Comparison of ENCODE assay signal across 20 cellular contexts in the genomic region with DNA sequence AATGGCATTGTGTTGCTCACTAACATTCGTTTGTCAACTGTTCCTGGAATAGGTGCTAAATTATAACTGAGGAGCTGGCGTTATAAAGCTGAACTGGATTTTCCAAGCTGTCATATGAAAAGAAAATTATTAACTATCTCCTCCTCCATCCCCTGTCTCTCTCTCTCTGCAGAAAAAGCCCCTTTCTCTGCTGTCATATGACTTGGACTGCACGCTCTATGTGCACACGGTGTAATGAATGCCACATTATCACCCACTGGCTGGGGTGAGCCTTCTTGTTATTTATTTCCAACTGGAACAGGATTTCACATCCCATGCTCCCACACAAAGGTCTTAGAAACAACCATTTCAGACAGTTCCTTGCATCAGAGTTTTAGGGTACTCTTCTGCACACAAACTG.
A peak's percentile ranks its signal among the peaks of the same experiment; 100 is the strongest.
DNase-seq lines count a peak whose midpoint lies in the region; ATAC-seq and TF ChIP-seq lines count a peak whose summit lies in the region.
"Had no signal": no experiment of that assay in that cellular context is flagged by ENCODE, and none has a peak within 500 bp of the region (broad histone marks: within the 10 kb centered on the region; RNA-seq: fewer than 3 reads in every experiment).

No MANE protein-coding gene starts in this region.

- TF ChIP-seq POLR2A in IMR-90 (IDR thresholded peaks at IDR 0.05; ENCODE audit: low read depth, low read length), result no peak

- H2BK20ac ChIP-seq in IMR-90 (ENCODE audit: low read depth, low read length), result peak overlapping the region; percentile 36; the same call in 1 of the 2 replicates

- H2BK5ac ChIP-seq in IMR-90 (ENCODE audit: low read depth, low read length, poor library complexity, severe bottlenecking) (no peak overlapping the region), neuronal stem cell (ENCODE audit: low read length) (no peak overlapping the region)

- H4K91ac ChIP-seq in IMR-90 (ENCODE audit: insufficient read depth, low read depth, low read length) (no peak overlapping the region), neuronal stem cell (ENCODE audit: low read depth, low read length, poor library complexity) (no peak overlapping the region)

- WGBS in IMR-90 (ENCODE audit: extremely low coverage in 2 of 2, insufficient read length in 1 of 2), 2 experiments, result 100% methylated on average over 1 of the region's 4 CpGs; no CpG with 5 or more reads in 1 of the 2 experiments
- WGBS in neuronal stem cell (ENCODE audit: extremely low coverage in 2 of 2, insufficient read length in 2 of 2, insufficient replicate concordance in 1 of 2), 2 donors, result no CpG with 5 or more reads among the region's 4 CpGs

- H2AK9ac ChIP-seq in IMR-90 (replicated peaks; ENCODE audit: low read depth, low read length, poor library complexity), result no peak overlapping the region

- no peaks in the 10 kb centered on the region for H3K27me3 Mint-ChIP-seq in chondrocyte (ENCODE audit: low read depth)
- no peaks in the 10 kb centered on the region for H3K27me3 Mint-ChIP-seq in activated T-cell treated with anti-CD3 and anti-CD28 coated beads, Interleukin-2, amount 50 U/mL, for 72 hours (ENCODE audit: low read depth)

- no peak overlapping the region for H4K5ac ChIP-seq in IMR-90 (ENCODE audit: low read depth, low read length)

- no peak overlapping the region for H2AK5ac ChIP-seq in IMR-90 (ENCODE audit: low read depth, low read length)
- no peak overlapping the region for H2AK5ac ChIP-seq in neuronal stem cell (ENCODE audit: low read depth, low read length)

- no peak overlapping the region for H3K4ac ChIP-seq in IMR-90 (ENCODE audit: low read depth, low read length)
- H3K4ac ChIP-seq in neuronal stem cell (ENCODE audit: low read length), result no peak overlapping the region

- H3K9me3 ChIP-seq in IMR-90 (ENCODE audit: control insufficient read depth, insufficient read depth, low read length) (no peaks in the 10 kb centered on the region), neuronal stem cell (replicated peaks in 1 of 2; ENCODE audit: control insufficient read depth in 2 of 2, insufficient read depth in 1 of 2, low read depth in 1 of 2, low read length in 2 of 2) (no peaks in the 10 kb centered on the region)
- H3K9me3 ChIP-seq: BE2C had no signal

- CTCF ChIA-PET in IMR-90 (lab: Yijun Ruan, JAX), result interaction anchor here (1.4 kb wide), 1 partner anchor 52 kb away, joined by 3 read pairs; no protein-coding TSS in a partner anchor

- H4K20me1 ChIP-seq in IMR-90 (ENCODE audit: insufficient read depth, low read length), result peaks cover 78% of the 10 kb centered on the region

- in situ Hi-C loops in IMR-90 (cut with MboI; ENCODE audit: low sequenced_read_pairs) (no loop called here), KBM-7 (cut with MboI; ENCODE audit: low pct_unique_long_range_greater_than_20kb, low sequenced_read_pairs) (no loop called here)

- H2BK12ac ChIP-seq in neuronal stem cell (ENCODE audit: low read length), result no peak overlapping the region

- H3K36me3 ChIP-seq in IMR-90 (ENCODE audit: control insufficient read depth, insufficient read depth, low read length) (no peaks in the 10 kb centered on the region), neuronal stem cell (replicated peaks in 1 of 2; ENCODE audit: control insufficient read depth in 2 of 2, insufficient read depth in 2 of 2, low read length in 2 of 2) (no peaks in the 10 kb centered on the region)
- H3K36me3 ChIP-seq: BE2C had no signal

- ATAC-seq in IMR-90 (ENCODE audit: low read depth), result no peak
- ATAC-seq in activated T-cell treated with anti-CD3 and anti-CD28 coated beads, Interleukin-2, amount 50 U/mL, for 72 hours (replicated peaks in 1 of 2), result no peak
- ATAC-seq: K562 had no signal

- TF ChIP-seq CTCF in IMR-90 (conservative IDR thresholded peaks at IDR 0.05; ENCODE audit: low read depth, low read length) (no peak), chondrocyte (IDR thresholded peaks at IDR 0.05) (no peak)

- H3K56ac ChIP-seq in IMR-90 (ENCODE audit: extremely low read depth, insufficient read depth, low read length), result no peak overlapping the region

- no peak overlapping the region for H2AFZ ChIP-seq in IMR-90 (replicated peaks; ENCODE audit: low read length, poor library complexity)
- no peak overlapping the region for H2AFZ ChIP-seq in neuronal stem cell (ENCODE audit: low read length)

- no peaks in the 10 kb centered on the region for H3K9me3 Mint-ChIP-seq in chondrocyte (ENCODE audit: low read depth)
- no peaks in the 10 kb centered on the region for H3K9me3 Mint-ChIP-seq in activated T-cell treated with anti-CD3 and anti-CD28 coated beads, Interleukin-2, amount 50 U/mL, for 72 hours

- POLR2A ChIA-PET in IMR-90 (lab: Charles Lee; ENCODE audit: unreplicated experiment), result no interaction called here

- dilution Hi-C loops in IMR-90 (cut with HindIII; ENCODE audit: low sequenced_read_pairs, unreplicated experiment), result no loop called here

- no peaks in the 10 kb centered on the region for H3K36me3 Mint-ChIP-seq in chondrocyte (ENCODE audit: low read depth)
- no peaks in the 10 kb centered on the region for H3K36me3 Mint-ChIP-seq in activated T-cell treated with anti-CD3 and anti-CD28 coated beads, Interleukin-2, amount 50 U/mL, for 72 hours (ENCODE audit: insufficient read depth in 2 of 2)
- H3K36me3 Mint-ChIP-seq: CD4-positive, CD25-positive, alpha-beta regulatory T cell; CD8-positive, alpha-beta memory T cell had no signal

- no TSS peak for BruUV-seq in IMR-90 (replicated peaks; lab: Mats Ljungman, UMichigan)

- intact Hi-C loops in IMR-90 (cut with micrococcal nuclease), result no loop called here

- no peak overlapping the region for H2BK15ac ChIP-seq in IMR-90 (ENCODE audit: low read depth, low read length)
- H2BK15ac ChIP-seq in neuronal stem cell (ENCODE audit: low read length), result no peak overlapping the region

- H3K23ac ChIP-seq in IMR-90 (ENCODE audit: low read depth, low read length) (peak overlapping the region; percentile 13; the same call in 1 of the 2 replicates), neuronal stem cell (ENCODE audit: low read depth, low read length, poor library complexity) (no peak overlapping the region)

- no peak for TF ChIP-seq RAD21 in IMR-90 (IDR thresholded peaks at IDR 0.05; ENCODE audit: low read length)

- peaks cover 96% of the 10 kb centered on the region for H3K4me1 Mint-ChIP-seq in chondrocyte (ENCODE audit: low read depth)
- no peaks in the 10 kb centered on the region for H3K4me1 Mint-ChIP-seq in activated T-cell treated with anti-CD3 and anti-CD28 coated beads, Interleukin-2, amount 50 U/mL, for 72 hours (ENCODE audit: low read depth)
- H3K4me1 Mint-ChIP-seq: CD8-positive, alpha-beta memory T cell had no signal

- no peak overlapping the region for H3K4me2 ChIP-seq in IMR-90 (ENCODE audit: low read depth, low read length)
- H3K4me2 ChIP-seq in neuronal stem cell (ENCODE audit: insufficient read depth, low read length, poor library complexity, severe bottlenecking), result no peak overlapping the region

- H4K8ac ChIP-seq in IMR-90 (ENCODE audit: low read depth in 2 of 2, low read length in 2 of 2) (no peak overlapping the region), neuronal stem cell (ENCODE audit: low read depth, low read length) (no peak overlapping the region)

- no peak overlapping the region for H2BK120ac ChIP-seq in IMR-90 (ENCODE audit: low read depth, low read length)
- no peak overlapping the region for H2BK120ac ChIP-seq in neuronal stem cell (ENCODE audit: low read depth, low read length)

- peak overlapping the region; percentile 49 for H3K27ac Mint-ChIP-seq in chondrocyte (ENCODE audit: unreplicated experiment)
- no peak overlapping the region for H3K27ac Mint-ChIP-seq in activated T-cell treated with anti-CD3 and anti-CD28 coated beads, Interleukin-2, amount 50 U/mL, for 72 hours
- H3K27ac Mint-ChIP-seq: CD4-positive, CD25-positive, alpha-beta regulatory T cell; H9 had no signal

- DNase-seq in IMR-90 (no peak), chondrocyte (ENCODE audit: low spot score) (no peak), medulla oblongata (ENCODE audit: extremely low spot score) (peak; percentile 34), pons (ENCODE audit: low spot score) (peak; percentile 36), neuronal stem cell (ENCODE audit: low spot score) (no peak), islet precursor cell (no peak), KBM-7 (no peak)
- DNase-seq in activated T-cell treated with anti-CD3 and anti-CD28 coated beads, Interleukin-2, amount 50 U/mL, for 72 hours, result no peak
- DNase-seq: BE2C; C1 segment of cervical spinal cord; CD4-positive, CD25-positive, alpha-beta regulatory T cell; CD8-positive, alpha-beta memory T cell; COR-L47; DMS 273 treated with DMSO at 0.1 percent for 48 hours; DMS79; GDM1; GOT3; H9 had no signal

- peaks cover 29% of the 10 kb centered on the region for H3K9me1 ChIP-seq in IMR-90 (ENCODE audit: insufficient read depth, low read length)

- H3K4me1 ChIP-seq in IMR-90 (ENCODE audit: control insufficient read depth, insufficient read depth, low read length) (peaks cover 27% of the 10 kb centered on the region), neuronal stem cell (ENCODE audit: control insufficient read depth in 2 of 2, insufficient read depth in 1 of 2, low read depth in 1 of 2, low read length in 2 of 2) (peaks cover 2 to 11% of the 10 kb centered on the region in 2 donors)
- H3K4me1 ChIP-seq: BE2C had no signal

- H3K4me3 ChIP-seq in IMR-90 (ENCODE audit: insufficient read depth, low read depth, low read length), result no peak overlapping the region
- H3K4me3 ChIP-seq in neuronal stem cell (ENCODE audit: low read length in 2 of 2), result no peak overlapping the region
- H3K4me3 ChIP-seq: K562 had no signal

- H3K14ac ChIP-seq in IMR-90 (replicated peaks; ENCODE audit: low read depth, low read length) (no peak overlapping the region; the same call in 1 of the 2 replicates), neuronal stem cell (ENCODE audit: low read length) (no peak overlapping the region)

- no peaks in the 10 kb centered on the region for H3K27me3 ChIP-seq in IMR-90 (ENCODE audit: control insufficient read depth, insufficient read depth, low read length)
- H3K27me3 ChIP-seq in neuronal stem cell (ENCODE audit: control insufficient read depth in 3 of 3, insufficient read depth in 3 of 3, low read depth in 1 of 3, low read length in 3 of 3), result no peaks in the 10 kb centered on the region
- H3K27me3 ChIP-seq: BE2C had no signal

- no peak overlapping the region for H3K4me3 Mint-ChIP-seq in chondrocyte (ENCODE audit: unreplicated experiment)
- H3K4me3 Mint-ChIP-seq in activated T-cell treated with anti-CD3 and anti-CD28 coated beads, Interleukin-2, amount 50 U/mL, for 72 hours, result no peak overlapping the region
- H3K4me3 Mint-ChIP-seq: CD4-positive, CD25-positive, alpha-beta regulatory T cell; CD8-positive, alpha-beta memory T cell; H9 had no signal

- H3K79me1 ChIP-seq in IMR-90 (ENCODE audit: low read depth in 1 of 2, low read length in 2 of 2) (peaks cover 45 to 94% of the 10 kb centered on the region in 2 experiments), neuronal stem cell (ENCODE audit: low read depth, low read length) (no peaks in the 10 kb centered on the region)

- H3K9ac ChIP-seq in IMR-90 (ENCODE audit: low read depth, low read length), result no peak overlapping the region
- H3K9ac ChIP-seq in neuronal stem cell (ENCODE audit: low read depth, low read length, poor library complexity), result no peak overlapping the region

- H3K18ac ChIP-seq in IMR-90 (ENCODE audit: low read depth, low read length) (no peak overlapping the region), neuronal stem cell (ENCODE audit: low read length) (no peak overlapping the region)

- H3K27ac ChIP-seq in IMR-90 (ENCODE audit: insufficient read depth, low read length) (no peak overlapping the region), neuronal stem cell (replicated peaks; ENCODE audit: low read length) (no peak overlapping the region)
- H3K27ac ChIP-seq: HL-60 had no signal

Comparison
In these comparisons a context has a peak if more than half of its experiments do, and no peak if none do; other contexts are left out.
1. DNase-seq: peak in medulla oblongata (single experiment) and pons (single experiment); none in IMR-90 (single experiment), chondrocyte (single experiment), neuronal stem cell (single experiment), islet precursor cell (single experiment), KBM-7 (single experiment) and activated T-cell treated with anti-CD3 and anti-CD28 coated beads, Interleukin-2, amount 50 U/mL, for 72 hours (0 of 2).